8 cellular contexts compared by ENCODE assay signal in genomic region chr5:73437126-73438047, GRCh38. TPM values are rescaled to one million over a fixed set of nuclear protein-coding genes. Genes with fewer than 3 reads are reported as not detected.
DNase-seq lines count a peak whose midpoint lies in the region; ATAC-seq and TF ChIP-seq lines count a peak whose summit lies in the region.

No MANE protein-coding gene starts in this region.

- H3K4me1 Mint-ChIP-seq in chondrocyte (ENCODE audit: low read depth), result peaks cover 27% of the 10 kb centered on the region

- H3K4me3 Mint-ChIP-seq in chondrocyte (ENCODE audit: unreplicated experiment), result peak overlapping the region; percentile 63

- H3K36me3 Mint-ChIP-seq in chondrocyte (ENCODE audit: low read depth), result no peaks in the 10 kb centered on the region

- no peaks in the 10 kb centered on the region for H3K9me3 Mint-ChIP-seq in chondrocyte (ENCODE audit: low read depth)

- intact Hi-C loops in lower lobe of right lung (cut with DNase I), result no loop called here

- no peaks in the 10 kb centered on the region for H3K36me3 ChIP-seq in lower lobe of right lung

- H3K9me3 ChIP-seq in lower lobe of right lung, result no peaks in the 10 kb centered on the region

- H3K27me3 ChIP-seq in lower lobe of right lung (ENCODE audit: low read depth), result peaks cover 100% of the 10 kb centered on the region

- peaks cover 20% of the 10 kb centered on the region for H3K27me3 Mint-ChIP-seq in chondrocyte (ENCODE audit: low read depth)

- peak; percentile 88 for DNase-seq in ELF-1 (ENCODE audit: low read depth, low spot score)
- peak; percentile 25 for DNase-seq in NCI-H2029 treated with DMSO at 0.1 percent for 48 hours (lab: John Stamatoyannopoulos, UW)
- DNase-seq in chondrocyte (ENCODE audit: low spot score), result no peak
- DNase-seq in lower lobe of right lung, result no peak
- DNase-seq in T1000 (lab: John Stamatoyannopoulos, UW), result no peak
- DNase-seq in cerebellum (ENCODE audit: low spot score), result no peak

- peaks cover 24% of the 10 kb centered on the region for H3K4me1 ChIP-seq in lower lobe of right lung

- peak overlapping the region; percentile 82 for H3K27ac Mint-ChIP-seq in chondrocyte (ENCODE audit: unreplicated experiment)

- H3K4me3 ChIP-seq in lower lobe of right lung, result peak overlapping the region; percentile 21

- TF ChIP-seq CTCF in chondrocyte (IDR thresholded peaks at IDR 0.05) (peak; percentile 78), lower lobe of right lung (IDR thresholded peaks at IDR 0.05) (no peak)

- H3K27ac ChIP-seq in lower lobe of right lung, result no peak overlapping the region

- ATAC-seq in lower lobe of right lung (peak in 1 of 2 donors; percentile 39), GM21367 (IDR thresholded peaks at IDR 0.05; ENCODE audit: unreplicated experiment) (no peak), HG03139 (IDR thresholded peaks at IDR 0.05; ENCODE audit: unreplicated experiment) (no peak)

RNA-seq across cellular contexts. Expression of gene FOXD1, which starts 11.2 kb away (rescaled TPM):
- total RNA-seq in chondrocyte, result 28.1 to 78.9 TPM (median 28.6 TPM) in 3 replicates
- 0.74 TPM for total RNA-seq in lower lobe of right lung
- total RNA-seq in cerebellum, result 1.1 TPM

Comparison
In these comparisons a context has a peak if more than half of its experiments do, and no peak if none do; other contexts are left out.
1. DNase-seq: peak in ELF-1 (single experiment) and NCI-H2029 treated with DMSO at 0.1 percent for 48 hours (single experiment); none in chondrocyte (single experiment), lower lobe of right lung (single experiment), T1000 (single experiment) and cerebellum (single experiment).
2. RNA of gene FOXD1, which starts 11.2 kb away (total RNA-seq): 28.1 to 78.9 TPM in chondrocyte; 1.1 TPM in cerebellum (single experiment) and 0.74 TPM in lower lobe of right lung (single experiment); every median in the first group is over 10 times any median in the second.